Comparison of ENCODE assay signal across 13 cellular contexts in the genomic region with DNA sequence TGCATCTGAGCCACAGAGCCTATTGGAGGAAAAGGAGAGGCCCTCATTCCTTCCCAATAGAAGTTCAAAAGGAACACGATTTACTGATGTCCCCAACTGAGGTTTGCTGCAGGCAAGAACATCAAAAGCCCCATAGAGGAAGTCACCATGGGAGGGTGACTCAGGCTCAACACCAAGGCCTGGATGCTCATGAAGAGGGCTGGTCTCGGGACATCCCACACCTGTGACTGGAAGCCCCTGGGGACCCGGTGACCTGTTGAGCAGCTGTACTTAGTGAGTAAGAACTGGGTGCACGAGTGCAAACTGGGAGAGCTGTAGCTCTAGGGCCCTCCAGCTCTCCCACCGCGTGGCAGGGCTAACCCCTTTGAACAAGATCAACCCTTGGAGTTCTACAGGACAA. TPM values are rescaled to one million over a fixed set of nuclear protein-coding genes. Genes with fewer than 3 reads are reported as not detected.
A peak's percentile ranks its signal among the peaks of the same experiment; 100 is the strongest.
DNase-seq lines count a peak whose midpoint lies in the region; ATAC-seq and TF ChIP-seq lines count a peak whose summit lies in the region.
"Had no signal": no experiment of that assay in that cellular context is flagged by ENCODE, and none has a peak within 500 bp of the region (broad histone marks: within the 10 kb centered on the region; RNA-seq: fewer than 3 reads in every experiment).

No MANE protein-coding gene starts in this region.

- no peak overlapping the region for H2BK120ac ChIP-seq in mesenchymal stem cell (ENCODE audit: low read depth, low read length)

- no peak overlapping the region for H3K9ac ChIP-seq in mesenchymal stem cell (ENCODE audit: low read length)

- H3K9me3 ChIP-seq in mesenchymal stem cell (ENCODE audit: control insufficient read depth, low read length) (no peaks in the 10 kb centered on the region), esophagus squamous epithelium (no peaks in the 10 kb centered on the region), ascending aorta (no peaks in the 10 kb centered on the region)

- H3K36me3 ChIP-seq in mesenchymal stem cell (ENCODE audit: control insufficient read depth in 1 of 2, insufficient read depth in 2 of 2, low read depth in 1 of 2, low read length in 2 of 2) (no peaks in the 10 kb centered on the region), esophagus squamous epithelium (no peaks in the 10 kb centered on the region), ascending aorta (no peaks in the 10 kb centered on the region)

- TF ChIP-seq POLR2A in esophagus squamous epithelium (IDR thresholded peaks at IDR 0.05): no peak

- H4K91ac ChIP-seq in mesenchymal stem cell (ENCODE audit: low read length): no peak overlapping the region

- H2BK5ac ChIP-seq in mesenchymal stem cell (ENCODE audit: low read depth, low read length, poor library complexity, severe bottlenecking): no peak overlapping the region

- intact Hi-C loops in esophagus squamous epithelium (cut with DNase I) (no loop called here), ascending aorta (cut with DNase I) (no loop called here)

- no peak overlapping the region for H3K4ac ChIP-seq in mesenchymal stem cell (ENCODE audit: low read depth in 1 of 2, low read length in 2 of 2)

- H3K4me1 ChIP-seq in mesenchymal stem cell (ENCODE audit: control insufficient read depth, insufficient read depth, low read depth, low read length) (peaks cover 5% of the 10 kb centered on the region), esophagus squamous epithelium (peaks cover 8 to 77% (median 16%) of the 10 kb centered on the region in 3 donors), ascending aorta (peaks cover 0 to 4% of the 10 kb centered on the region in 2 donors)

- no peak overlapping the region for H3K4me3 ChIP-seq in mesenchymal stem cell (ENCODE audit: insufficient read depth in 1 of 2, low read depth in 1 of 2, low read length in 2 of 2)
- H3K4me3 ChIP-seq in esophagus squamous epithelium: no peak overlapping the region
- H3K4me3 ChIP-seq in ascending aorta: no peak overlapping the region

- TF ChIP-seq CTCF in esophagus squamous epithelium (IDR thresholded peaks at IDR 0.05): no peak
- TF ChIP-seq CTCF in ascending aorta (IDR thresholded peaks at IDR 0.05): no peak

- no peak overlapping the region for H2BK15ac ChIP-seq in mesenchymal stem cell (ENCODE audit: low read depth, poor library complexity, severe bottlenecking)

- peaks cover 42% of the 10 kb centered on the region for H3K79me1 ChIP-seq in mesenchymal stem cell (replicated peaks; ENCODE audit: low read length, poor library complexity, severe bottlenecking)

- no peak overlapping the region for H3K18ac ChIP-seq in mesenchymal stem cell (ENCODE audit: low read depth in 1 of 2, low read length in 2 of 2)

- peak overlapping the region; percentile 21 for H4K8ac ChIP-seq in mesenchymal stem cell (ENCODE audit: low read length)

- H3K27me3 ChIP-seq in mesenchymal stem cell (ENCODE audit: control insufficient read depth in 1 of 2, insufficient read depth in 1 of 2, low read length in 2 of 2): no peaks in the 10 kb centered on the region
- no peaks in the 10 kb centered on the region for H3K27me3 ChIP-seq in esophagus squamous epithelium
- no peaks in the 10 kb centered on the region for H3K27me3 ChIP-seq in ascending aorta
- H3K27me3 ChIP-seq: foreskin keratinocyte had no signal

- H3K27ac ChIP-seq in mesenchymal stem cell (ENCODE audit: low read length, poor library complexity, severe bottlenecking) (no peak overlapping the region), esophagus squamous epithelium (no peak overlapping the region), ascending aorta (no peak overlapping the region)
- H3K27ac ChIP-seq: foreskin keratinocyte had no signal

- ATAC-seq in GM19463 (IDR thresholded peaks at IDR 0.05; ENCODE audit: unreplicated experiment) (peak; percentile 69), HG03432 (IDR thresholded peaks at IDR 0.05; ENCODE audit: unreplicated experiment) (peak; percentile 78)
- ATAC-seq: foreskin keratinocyte had no signal

- DNase-seq in activated gamma-delta T cell treated with anti-CD3 and anti-CD28 coated beads, Interleukin-2, amount 50 U/mL, for 16 hours (ENCODE audit: low read depth): peak; percentile 6
- DNase-seq in activated gamma-delta T cell (lab: John Stamatoyannopoulos, UW) (no peak), mesenchymal stem cell (no peak), esophagus squamous epithelium (lab: John Stamatoyannopoulos, UW) (no peak), ascending aorta (ENCODE audit: low spot score in 2 of 2) (no peak), middle frontal gyrus (ENCODE audit: extremely low spot score, low spot score) (no peak)
- DNase-seq: foreskin keratinocyte, NCI-H1417, NCI-H446 treated with DMSO at 0.1 percent for 48 hours, posterior cingulate gyrus, T-helper 2 cell had no signal

- H2AFZ ChIP-seq in mesenchymal stem cell (ENCODE audit: low read depth, low read length): no peak overlapping the region

- 88% methylated on average over 6 of the region's 6 CpGs for WGBS in mesenchymal stem cell
- WGBS in esophagus squamous epithelium, 2 donors: 80 to 81% methylated on average over 2 to 6 of the region's 6 CpGs

- H3K4me2 ChIP-seq in mesenchymal stem cell (ENCODE audit: low read length, poor library complexity, severe bottlenecking): no peak overlapping the region

- H2BK12ac ChIP-seq in mesenchymal stem cell (ENCODE audit: low read length in 2 of 2): no peak overlapping the region

- H3K23ac ChIP-seq in mesenchymal stem cell (ENCODE audit: low read length in 2 of 2): no peak overlapping the region

- no peak overlapping the region for H3K14ac ChIP-seq in mesenchymal stem cell (ENCODE audit: low read length in 2 of 2)

- no peak overlapping the region for H2AK5ac ChIP-seq in mesenchymal stem cell (ENCODE audit: low read length, severe bottlenecking)

RNA-seq across cellular contexts. Expression of a gene that starts 38.0 kb away (rescaled TPM):
- polyA plus RNA-seq in mesenchymal stem cell (2013, experiment 1 of 2): 29.0 TPM
- 33.4 TPM for polyA plus RNA-seq in mesenchymal stem cell (2013, experiment 2 of 2)
- total RNA-seq in esophagus squamous epithelium (10 to 100 TPM; 11.5 to 27.7 (median 12.7) TPM), ascending aorta (51.8 TPM)
